8 cellular contexts compared by ENCODE assay signal in genomic region chr11:63592975-63593395, GRCh38. TPM values are rescaled to one million over a fixed set of nuclear protein-coding genes. Genes with fewer than 3 reads are reported as not detected.
A peak's percentile ranks its signal among the peaks of the same experiment; 100 is the strongest.
DNase-seq lines count a peak whose midpoint lies in the region; ATAC-seq and TF ChIP-seq lines count a peak whose summit lies in the region.

No MANE protein-coding gene starts in this region.

- H3K9me3 ChIP-seq in MM.1S (replicated peaks; ENCODE audit: insufficient read depth, low read length) (no peaks in the 10 kb centered on the region), neural cell (ENCODE audit: low read length) (no peaks in the 10 kb centered on the region)

- no peak overlapping the region for H3K4me2 ChIP-seq in MM.1S (ENCODE audit: low read depth, low read length)
- H3K4me2 ChIP-seq in neural cell (ENCODE audit: low read length), result no peak overlapping the region

- ATAC-seq in HG02970 (IDR thresholded peaks at IDR 0.05; ENCODE audit: low FRiP score, unreplicated experiment), result no peak
- no peak for ATAC-seq in HG02884 (IDR thresholded peaks at IDR 0.05; ENCODE audit: unreplicated experiment)

- DNase-seq in NCI-H2107 treated with DMSO at 0.1 percent for 48 hours (lab: John Stamatoyannopoulos, UW; ENCODE audit: unreplicated experiment) (peak; percentile 21), NCI-H2107 (lab: John Stamatoyannopoulos, UW) (no peak), MM.1S (no peak), cardiac fibroblast (ENCODE audit: low read depth in 2 of 2) (peak; percentile 56)
- no peak for DNase-seq in stimulated activated CD4-positive, alpha-beta T cell treated with anti-CD3 and anti-CD28 coated beads, Interleukin-15, amount 100 ng/mL, for 24 hours

- H3K4me3 ChIP-seq in MM.1S (ENCODE audit: low read length), result no peak overlapping the region
- no peak overlapping the region for H3K4me3 ChIP-seq in cardiac fibroblast (replicated peaks in 1 of 2; ENCODE audit: low read depth in 2 of 2, low read length in 2 of 2)
- no peak overlapping the region for H3K4me3 ChIP-seq in neural cell (ENCODE audit: low read length)

- H3F3A ChIP-seq in MM.1S (ENCODE audit: insufficient read depth, low read length), result no peaks in the 10 kb centered on the region
- no peaks in the 10 kb centered on the region for H3F3A ChIP-seq in neural cell (ENCODE audit: insufficient read depth, low read length, poor library complexity, severe bottlenecking)

- H3K27me3 ChIP-seq in MM.1S (replicated peaks; ENCODE audit: insufficient read depth, low read length) (no peaks in the 10 kb centered on the region), neural cell (ENCODE audit: insufficient read depth, low read depth, low read length) (no peaks in the 10 kb centered on the region)

- H4K20me1 ChIP-seq in MM.1S (ENCODE audit: insufficient read depth, low read length) (no peaks in the 10 kb centered on the region), neural cell (ENCODE audit: insufficient read depth) (no peaks in the 10 kb centered on the region)

- H3K4me1 ChIP-seq in MM.1S (ENCODE audit: low read length), result no peaks in the 10 kb centered on the region

- no peaks in the 10 kb centered on the region for H3K9me2 ChIP-seq in MM.1S (replicated peaks; ENCODE audit: insufficient read depth, low read length)
- H3K9me2 ChIP-seq in neural cell (ENCODE audit: insufficient read depth, low read length), result no peaks in the 10 kb centered on the region

- H3K79me2 ChIP-seq in MM.1S (ENCODE audit: low read length) (no peaks in the 10 kb centered on the region), neural cell (replicated peaks; ENCODE audit: insufficient read depth, low read length) (no peaks in the 10 kb centered on the region)

- peak; percentile 18 for TF ChIP-seq RAD21 in neural cell (conservative IDR thresholded peaks at IDR 0.05)

- H3K27ac ChIP-seq in MM.1S (ENCODE audit: low read length) (no peak overlapping the region), neural cell (ENCODE audit: low read length) (no peak overlapping the region)

- H2AFZ ChIP-seq in MM.1S (ENCODE audit: low read length) (no peak overlapping the region), neural cell (ENCODE audit: low read depth, low read length) (no peak overlapping the region)

- TF ChIP-seq CTCF in MM.1S (IDR thresholded peaks at IDR 0.05; ENCODE audit: low read length), result peak; percentile 44
- peak; percentile 79 for TF ChIP-seq CTCF in cardiac fibroblast (IDR thresholded peaks at IDR 0.05; ENCODE audit: low read depth, low read length)
- TF ChIP-seq CTCF in neural cell (IDR thresholded peaks at IDR 0.05; ENCODE audit: poor library complexity, severe bottlenecking), result peak; percentile 21

- no peaks in the 10 kb centered on the region for H3K36me3 ChIP-seq in MM.1S (replicated peaks; ENCODE audit: insufficient read depth, low read length)
- no peaks in the 10 kb centered on the region for H3K36me3 ChIP-seq in neural cell (ENCODE audit: insufficient read depth, low read length)

- no peak overlapping the region for H3K9ac ChIP-seq in MM.1S (ENCODE audit: low read length)
- H3K9ac ChIP-seq in neural cell (ENCODE audit: low read length), result no peak overlapping the region

- no peak for TF ChIP-seq EP300 in neural cell (conservative IDR thresholded peaks at IDR 0.05; ENCODE audit: poor library complexity, severe bottlenecking)

TF ChIP-seq in neural cell, 6 proteins besides CTCF, POLR2A, EP300 and RAD21:
- TF ChIP-seq SMC3 (conservative IDR thresholded peaks at IDR 0.05; ENCODE audit: poor library complexity), result no peak
- no peak for TF ChIP-seq TAF1 (IDR thresholded peaks at IDR 0.05; ENCODE audit: low read depth)
- TF ChIP-seq MXI1 (conservative IDR thresholded peaks at IDR 0.05; ENCODE audit: poor library complexity, severe bottlenecking), result no peak
- TF ChIP-seq, protein P1, sequence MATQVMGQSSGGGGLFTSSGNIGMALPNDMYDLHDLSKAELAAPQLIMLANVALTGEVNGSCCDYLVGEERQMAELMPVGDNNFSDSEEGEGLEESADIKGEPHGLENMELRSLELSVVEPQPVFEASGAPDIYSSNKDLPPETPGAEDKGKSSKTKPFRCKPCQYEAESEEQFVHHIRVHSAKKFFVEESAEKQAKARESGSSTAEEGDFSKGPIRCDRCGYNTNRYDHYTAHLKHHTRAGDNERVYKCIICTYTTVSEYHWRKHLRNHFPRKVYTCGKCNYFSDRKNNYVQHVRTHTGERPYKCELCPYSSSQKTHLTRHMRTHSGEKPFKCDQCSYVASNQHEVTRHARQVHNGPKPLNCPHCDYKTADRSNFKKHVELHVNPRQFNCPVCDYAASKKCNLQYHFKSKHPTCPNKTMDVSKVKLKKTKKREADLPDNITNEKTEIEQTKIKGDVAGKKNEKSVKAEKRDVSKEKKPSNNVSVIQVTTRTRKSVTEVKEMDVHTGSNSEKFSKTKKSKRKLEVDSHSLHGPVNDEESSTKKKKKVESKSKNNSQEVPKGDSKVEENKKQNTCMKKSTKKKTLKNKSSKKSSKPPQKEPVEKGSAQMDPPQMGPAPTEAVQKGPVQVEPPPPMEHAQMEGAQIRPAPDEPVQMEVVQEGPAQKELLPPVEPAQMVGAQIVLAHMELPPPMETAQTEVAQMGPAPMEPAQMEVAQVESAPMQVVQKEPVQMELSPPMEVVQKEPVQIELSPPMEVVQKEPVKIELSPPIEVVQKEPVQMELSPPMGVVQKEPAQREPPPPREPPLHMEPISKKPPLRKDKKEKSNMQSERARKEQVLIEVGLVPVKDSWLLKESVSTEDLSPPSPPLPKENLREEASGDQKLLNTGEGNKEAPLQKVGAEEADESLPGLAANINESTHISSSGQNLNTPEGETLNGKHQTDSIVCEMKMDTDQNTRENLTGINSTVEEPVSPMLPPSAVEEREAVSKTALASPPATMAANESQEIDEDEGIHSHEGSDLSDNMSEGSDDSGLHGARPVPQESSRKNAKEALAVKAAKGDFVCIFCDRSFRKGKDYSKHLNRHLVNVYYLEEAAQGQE (IDR thresholded peaks at IDR 0.05; ENCODE audit: borderline replicate concordance), result no peak
- TF ChIP-seq POLR2AphosphoS5 (IDR thresholded peaks at IDR 0.05), result no peak
- no peak for TF ChIP-seq EZH2 (IDR thresholded peaks at IDR 0.05; ENCODE audit: borderline replicate concordance, insufficient read depth, low read length, poor library complexity, severe bottlenecking)

RNA-seq across cellular contexts. Expression of gene PLAAT3, which starts 21.2 kb away (rescaled TPM):
- not detected in 2 replicates for polyA plus RNA-seq in neural cell
- not detected in 2 replicates for polyA minus RNA-seq in neural cell

RNA-seq across cellular contexts. Expression of gene PLAAT2, which starts 29.8 kb away (rescaled TPM):
- polyA plus RNA-seq in neural cell, result not detected in 2 replicates
- polyA minus RNA-seq in neural cell, result not detected in 2 replicates

RNA-seq across cellular contexts. Expression of gene PLAAT4, which starts 56.4 kb away (rescaled TPM):
- polyA plus RNA-seq in neural cell, result not detected in 2 replicates
- polyA minus RNA-seq in neural cell, result not detected in 2 replicates

Comparison
In these comparisons a context has a peak if more than half of its experiments do, and no peak if none do; other contexts are left out.
1. DNase-seq: peak in NCI-H2107 treated with DMSO at 0.1 percent for 48 hours (single experiment) and cardiac fibroblast (2 of 2); none in NCI-H2107 (single experiment), MM.1S (single experiment) and stimulated activated CD4-positive, alpha-beta T cell treated with anti-CD3 and anti-CD28 coated beads, Interleukin-15, amount 100 ng/mL, for 24 hours (single experiment).
2. CTCF ChIP-seq: peak in every context shown above with its lines; median percentile 79 in cardiac fibroblast; 44 in MM.1S; 21 in neural cell.